34 cellular contexts compared by ENCODE assay signal in the genomic region with DNA sequence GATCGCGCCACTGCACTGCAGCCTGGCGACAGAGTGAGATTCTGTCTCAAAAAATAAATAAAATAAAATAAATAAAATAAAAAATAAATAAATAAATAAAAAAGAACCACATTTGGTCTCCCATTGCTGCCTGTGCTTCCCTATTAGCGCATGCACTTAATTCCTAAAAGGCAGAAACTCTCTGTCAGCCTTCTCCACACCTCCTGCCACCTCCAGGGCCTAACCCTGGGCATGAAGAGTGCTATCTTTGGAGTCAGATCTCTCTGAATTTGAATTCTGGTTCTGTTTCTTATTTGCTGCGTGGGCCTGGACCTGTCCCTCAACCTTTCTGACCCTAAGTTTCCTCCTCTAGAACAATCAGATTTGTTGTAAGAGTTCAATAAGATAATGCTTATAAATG. TPM values are rescaled to one million over a fixed set of nuclear protein-coding genes. Genes with fewer than 3 reads are reported as not detected.
"Had no signal": no experiment of that assay in that cellular context is flagged by ENCODE, and none has a peak within 500 bp of the region (broad histone marks: within the 10 kb centered on the region; RNA-seq: fewer than 3 reads in every experiment).

No MANE protein-coding gene starts in this region.

- H3K27ac Mint-ChIP-seq: dendritic cell treated with granulocyte-macrophage colony-stimulating factor and Interleukin-4, amounts not matched to agents 40 ng/mL and 50 ng/mL, for 4 days; effector memory CD8-positive, alpha-beta T cell; endodermal cell; immature natural killer cell; mesothelial cell of epicardium; naive B cell had no signal

- H3K36me3 Mint-ChIP-seq: immature natural killer cell, mesothelial cell of epicardium, naive B cell had no signal

- FAIRE-seq: endometrium, islet of Langerhans, keratinocyte had no signal

- H3K4me1 Mint-ChIP-seq: endodermal cell, mesothelial cell of epicardium had no signal

- H3K9me3 Mint-ChIP-seq: dendritic cell treated with granulocyte-macrophage colony-stimulating factor and Interleukin-4, amounts not matched to agents 40 ng/mL and 50 ng/mL, for 4 days; effector memory CD8-positive, alpha-beta T cell; endodermal cell; immature natural killer cell; mesothelial cell of epicardium; naive B cell had no signal

- DNase-seq: colonic mucosa; cortex of kidney; effector CD8-positive, alpha-beta T cell; effector memory CD8-positive, alpha-beta T cell; endodermal cell; erythroblast; esophagus squamous epithelium; foreskin fibroblast; foreskin melanocyte; gastrocnemius medialis; glutamatergic neuron; heart right ventricle; hippocampal formation; immature natural killer cell; left cardiac atrium; left ventricle myocardium superior; lower lobe of right lung; mesenchymal stem cell; mucosa of descending colon; naive B cell had no signal

- H3K4me3 ChIP-seq: colonic mucosa, esophagus squamous epithelium, gastrocnemius medialis, heart right ventricle, left lung, lower lobe of right lung, mucosa of descending colon had no signal

- H3K27ac ChIP-seq: colonic mucosa, epithelial cell of prostate, esophagus squamous epithelium, gastrocnemius medialis, heart right ventricle, left lung, lower lobe of right lung had no signal

- H3K36me3 ChIP-seq: colonic mucosa, esophagus squamous epithelium, gastrocnemius medialis, heart right ventricle, left lung, lower lobe of right lung had no signal

- H3K9me3 ChIP-seq: colonic mucosa, esophagus squamous epithelium, gastrocnemius medialis, heart right ventricle, left lung, lower lobe of right lung, mucosa of descending colon had no signal

- H3K4me3 Mint-ChIP-seq: dendritic cell treated with granulocyte-macrophage colony-stimulating factor and Interleukin-4, amounts not matched to agents 40 ng/mL and 50 ng/mL, for 4 days; endodermal cell; mesothelial cell of epicardium had no signal

- ATAC-seq: effector memory CD8-positive, alpha-beta T cell; esophagus mucosa; gastrocnemius medialis; heart right ventricle; left cardiac atrium; left lung; left ventricle myocardium superior; lower lobe of right lung; mucosa of descending colon had no signal

- H3K4me1 ChIP-seq: colonic mucosa, gastrocnemius medialis had no signal

RNA-seq across cellular contexts. Expression of gene NCAN, which starts 11.3 kb away (rescaled TPM):
- total RNA-seq: esophagus mucosa, esophagus squamous epithelium, gastrocnemius medialis, glomerular endothelial cell, heart right ventricle, left cardiac atrium, left lung, left ventricle myocardium superior, lower leg skin, lower lobe of right lung, lung microvascular endothelial cell, mesenteric fat pad, myocyte had no signal
- polyA plus RNA-seq: heart right ventricle, immature natural killer cell, keratinocyte had no signal

RNA-seq across cellular contexts. Expression of gene TM6SF2, which starts 50.0 kb away (rescaled TPM):
- total RNA-seq: dermis microvascular lymphatic vessel endothelial cell, esophagus mucosa, glomerular endothelial cell, lung microvascular endothelial cell had no signal
- polyA plus RNA-seq: immature natural killer cell, keratinocyte had no signal
